Comparison of ENCODE assay signal across 1 cellular context in genomic region chr9:98791147-98792095, GRCh38.
TF ChIP-seq lines count a peak whose summit lies in the region.

No MANE protein-coding gene starts in this region.

TF ChIP-seq in HepG2, 621 proteins besides CTCF, POLR2A, EP300 and RAD21 (continued from another document):
- TF ChIP-seq, protein P1, sequence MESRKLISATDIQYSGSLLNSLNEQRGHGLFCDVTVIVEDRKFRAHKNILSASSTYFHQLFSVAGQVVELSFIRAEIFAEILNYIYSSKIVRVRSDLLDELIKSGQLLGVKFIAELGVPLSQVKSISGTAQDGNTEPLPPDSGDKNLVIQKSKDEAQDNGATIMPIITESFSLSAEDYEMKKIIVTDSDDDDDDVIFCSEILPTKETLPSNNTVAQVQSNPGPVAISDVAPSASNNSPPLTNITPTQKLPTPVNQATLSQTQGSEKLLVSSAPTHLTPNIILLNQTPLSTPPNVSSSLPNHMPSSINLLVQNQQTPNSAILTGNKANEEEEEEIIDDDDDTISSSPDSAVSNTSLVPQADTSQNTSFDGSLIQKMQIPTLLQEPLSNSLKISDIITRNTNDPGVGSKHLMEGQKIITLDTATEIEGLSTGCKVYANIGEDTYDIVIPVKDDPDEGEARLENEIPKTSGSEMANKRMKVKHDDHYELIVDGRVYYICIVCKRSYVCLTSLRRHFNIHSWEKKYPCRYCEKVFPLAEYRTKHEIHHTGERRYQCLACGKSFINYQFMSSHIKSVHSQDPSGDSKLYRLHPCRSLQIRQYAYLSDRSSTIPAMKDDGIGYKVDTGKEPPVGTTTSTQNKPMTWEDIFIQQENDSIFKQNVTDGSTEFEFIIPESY (CRISPR knock-in tag; IDR thresholded peaks at IDR 0.05) = peak; percentile 58; the same call in 1 of the 2 replicates
- no peak for TF ChIP-seq ZNF264 (CRISPR knock-in tag; IDR thresholded peaks at IDR 0.05)
- no peak for TF ChIP-seq ZBTB7A (CRISPR knock-in tag; IDR thresholded peaks at IDR 0.05)
- no peak for TF ChIP-seq ZNF251 (CRISPR knock-in tag; IDR thresholded peaks at IDR 0.05)
- no peak for TF ChIP-seq KDM5B (CRISPR knock-in tag; IDR thresholded peaks at IDR 0.05; ENCODE audit: borderline replicate concordance)
- TF ChIP-seq ZNF24 (IDR thresholded peaks at IDR 0.05) = no peak
- TF ChIP-seq ATF7 (IDR thresholded peaks at IDR 0.05) = no peak
- no peak for TF ChIP-seq ATF7 (CRISPR knock-in tag; IDR thresholded peaks at IDR 0.05)
- TF ChIP-seq, protein P2, sequence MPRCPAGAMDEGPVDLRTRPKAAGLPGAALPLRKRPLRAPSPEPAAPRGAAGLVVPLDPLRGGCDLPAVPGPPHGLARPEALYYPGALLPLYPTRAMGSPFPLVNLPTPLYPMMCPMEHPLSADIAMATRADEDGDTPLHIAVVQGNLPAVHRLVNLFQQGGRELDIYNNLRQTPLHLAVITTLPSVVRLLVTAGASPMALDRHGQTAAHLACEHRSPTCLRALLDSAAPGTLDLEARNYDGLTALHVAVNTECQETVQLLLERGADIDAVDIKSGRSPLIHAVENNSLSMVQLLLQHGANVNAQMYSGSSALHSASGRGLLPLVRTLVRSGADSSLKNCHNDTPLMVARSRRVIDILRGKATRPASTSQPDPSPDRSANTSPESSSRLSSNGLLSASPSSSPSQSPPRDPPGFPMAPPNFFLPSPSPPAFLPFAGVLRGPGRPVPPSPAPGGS (CRISPR knock-in tag; IDR thresholded peaks at IDR 0.05) = no peak
- no peak for TF ChIP-seq HOXA9 (CRISPR knock-in tag; IDR thresholded peaks at IDR 0.05; ENCODE audit: borderline replicate concordance)
- TF ChIP-seq, protein P3, sequence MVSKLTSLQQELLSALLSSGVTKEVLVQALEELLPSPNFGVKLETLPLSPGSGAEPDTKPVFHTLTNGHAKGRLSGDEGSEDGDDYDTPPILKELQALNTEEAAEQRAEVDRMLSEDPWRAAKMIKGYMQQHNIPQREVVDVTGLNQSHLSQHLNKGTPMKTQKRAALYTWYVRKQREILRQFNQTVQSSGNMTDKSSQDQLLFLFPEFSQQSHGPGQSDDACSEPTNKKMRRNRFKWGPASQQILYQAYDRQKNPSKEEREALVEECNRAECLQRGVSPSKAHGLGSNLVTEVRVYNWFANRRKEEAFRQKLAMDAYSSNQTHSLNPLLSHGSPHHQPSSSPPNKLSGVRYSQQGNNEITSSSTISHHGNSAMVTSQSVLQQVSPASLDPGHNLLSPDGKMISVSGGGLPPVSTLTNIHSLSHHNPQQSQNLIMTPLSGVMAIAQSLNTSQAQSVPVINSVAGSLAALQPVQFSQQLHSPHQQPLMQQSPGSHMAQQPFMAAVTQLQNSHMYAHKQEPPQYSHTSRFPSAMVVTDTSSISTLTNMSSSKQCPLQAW (CRISPR knock-in tag; IDR thresholded peaks at IDR 0.05) = no peak
- no peak for TF ChIP-seq TFDP1 (CRISPR knock-in tag; IDR thresholded peaks at IDR 0.05; ENCODE audit: borderline replicate concordance)
- TF ChIP-seq HNRNPL (IDR thresholded peaks at IDR 0.05; ENCODE audit: low read depth, low read length) = 0 out of 2 replicates have a peak, but pooled peaks have one; percentile 44
- TF ChIP-seq, protein P4, sequence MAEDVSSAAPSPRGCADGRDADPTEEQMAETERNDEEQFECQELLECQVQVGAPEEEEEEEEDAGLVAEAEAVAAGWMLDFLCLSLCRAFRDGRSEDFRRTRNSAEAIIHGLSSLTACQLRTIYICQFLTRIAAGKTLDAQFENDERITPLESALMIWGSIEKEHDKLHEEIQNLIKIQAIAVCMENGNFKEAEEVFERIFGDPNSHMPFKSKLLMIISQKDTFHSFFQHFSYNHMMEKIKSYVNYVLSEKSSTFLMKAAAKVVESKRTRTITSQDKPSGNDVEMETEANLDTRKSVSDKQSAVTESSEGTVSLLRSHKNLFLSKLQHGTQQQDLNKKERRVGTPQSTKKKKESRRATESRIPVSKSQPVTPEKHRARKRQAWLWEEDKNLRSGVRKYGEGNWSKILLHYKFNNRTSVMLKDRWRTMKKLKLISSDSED (CRISPR knock-in tag; IDR thresholded peaks at IDR 0.05) = no peak
- no peak for TF ChIP-seq BRD4 (CRISPR knock-in tag; IDR thresholded peaks at IDR 0.05)
- TF ChIP-seq ASH2L (IDR thresholded peaks at IDR 0.05; ENCODE audit: insufficient read length, low read depth, low read length) = no peak
- TF ChIP-seq, protein P5, sequence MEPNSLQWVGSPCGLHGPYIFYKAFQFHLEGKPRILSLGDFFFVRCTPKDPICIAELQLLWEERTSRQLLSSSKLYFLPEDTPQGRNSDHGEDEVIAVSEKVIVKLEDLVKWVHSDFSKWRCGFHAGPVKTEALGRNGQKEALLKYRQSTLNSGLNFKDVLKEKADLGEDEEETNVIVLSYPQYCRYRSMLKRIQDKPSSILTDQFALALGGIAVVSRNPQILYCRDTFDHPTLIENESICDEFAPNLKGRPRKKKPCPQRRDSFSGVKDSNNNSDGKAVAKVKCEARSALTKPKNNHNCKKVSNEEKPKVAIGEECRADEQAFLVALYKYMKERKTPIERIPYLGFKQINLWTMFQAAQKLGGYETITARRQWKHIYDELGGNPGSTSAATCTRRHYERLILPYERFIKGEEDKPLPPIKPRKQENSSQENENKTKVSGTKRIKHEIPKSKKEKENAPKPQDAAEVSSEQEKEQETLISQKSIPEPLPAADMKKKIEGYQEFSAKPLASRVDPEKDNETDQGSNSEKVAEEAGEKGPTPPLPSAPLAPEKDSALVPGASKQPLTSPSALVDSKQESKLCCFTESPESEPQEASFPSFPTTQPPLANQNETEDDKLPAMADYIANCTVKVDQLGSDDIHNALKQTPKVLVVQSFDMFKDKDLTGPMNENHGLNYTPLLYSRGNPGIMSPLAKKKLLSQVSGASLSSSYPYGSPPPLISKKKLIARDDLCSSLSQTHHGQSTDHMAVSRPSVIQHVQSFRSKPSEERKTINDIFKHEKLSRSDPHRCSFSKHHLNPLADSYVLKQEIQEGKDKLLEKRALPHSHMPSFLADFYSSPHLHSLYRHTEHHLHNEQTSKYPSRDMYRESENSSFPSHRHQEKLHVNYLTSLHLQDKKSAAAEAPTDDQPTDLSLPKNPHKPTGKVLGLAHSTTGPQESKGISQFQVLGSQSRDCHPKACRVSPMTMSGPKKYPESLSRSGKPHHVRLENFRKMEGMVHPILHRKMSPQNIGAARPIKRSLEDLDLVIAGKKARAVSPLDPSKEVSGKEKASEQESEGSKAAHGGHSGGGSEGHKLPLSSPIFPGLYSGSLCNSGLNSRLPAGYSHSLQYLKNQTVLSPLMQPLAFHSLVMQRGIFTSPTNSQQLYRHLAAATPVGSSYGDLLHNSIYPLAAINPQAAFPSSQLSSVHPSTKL (CRISPR knock-in tag; IDR thresholded peaks at IDR 0.05) = 0 out of 2 replicates have a peak, but pooled peaks have one; percentile 17
- TF ChIP-seq MTA3 (CRISPR knock-in tag; IDR thresholded peaks at IDR 0.05) = no peak
- TF ChIP-seq ELF4 (CRISPR knock-in tag; IDR thresholded peaks at IDR 0.05; ENCODE audit: borderline replicate concordance) = no peak
- TF ChIP-seq, protein P6, sequence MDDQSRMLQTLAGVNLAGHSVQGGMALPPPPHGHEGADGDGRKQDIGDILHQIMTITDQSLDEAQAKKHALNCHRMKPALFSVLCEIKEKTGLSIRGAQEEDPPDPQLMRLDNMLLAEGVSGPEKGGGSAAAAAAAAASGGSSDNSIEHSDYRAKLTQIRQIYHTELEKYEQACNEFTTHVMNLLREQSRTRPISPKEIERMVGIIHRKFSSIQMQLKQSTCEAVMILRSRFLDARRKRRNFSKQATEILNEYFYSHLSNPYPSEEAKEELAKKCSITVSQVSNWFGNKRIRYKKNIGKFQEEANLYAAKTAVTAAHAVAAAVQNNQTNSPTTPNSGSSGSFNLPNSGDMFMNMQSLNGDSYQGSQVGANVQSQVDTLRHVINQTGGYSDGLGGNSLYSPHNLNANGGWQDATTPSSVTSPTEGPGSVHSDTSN (CRISPR knock-in tag; IDR thresholded peaks at IDR 0.05; ENCODE audit: borderline replicate concordance) = no peak
- TF ChIP-seq TP53 (CRISPR knock-in tag; conservative IDR thresholded peaks at IDR 0.05) = no peak
- no peak for TF ChIP-seq NR2F1 (CRISPR knock-in tag; IDR thresholded peaks at IDR 0.05)
- no peak for TF ChIP-seq KDM4B (CRISPR knock-in tag; IDR thresholded peaks at IDR 0.05)
TF ChIP-seq in HepG2: peak in this region for 16.
